25 cellular contexts compared by ENCODE assay signal in the genomic region with DNA sequence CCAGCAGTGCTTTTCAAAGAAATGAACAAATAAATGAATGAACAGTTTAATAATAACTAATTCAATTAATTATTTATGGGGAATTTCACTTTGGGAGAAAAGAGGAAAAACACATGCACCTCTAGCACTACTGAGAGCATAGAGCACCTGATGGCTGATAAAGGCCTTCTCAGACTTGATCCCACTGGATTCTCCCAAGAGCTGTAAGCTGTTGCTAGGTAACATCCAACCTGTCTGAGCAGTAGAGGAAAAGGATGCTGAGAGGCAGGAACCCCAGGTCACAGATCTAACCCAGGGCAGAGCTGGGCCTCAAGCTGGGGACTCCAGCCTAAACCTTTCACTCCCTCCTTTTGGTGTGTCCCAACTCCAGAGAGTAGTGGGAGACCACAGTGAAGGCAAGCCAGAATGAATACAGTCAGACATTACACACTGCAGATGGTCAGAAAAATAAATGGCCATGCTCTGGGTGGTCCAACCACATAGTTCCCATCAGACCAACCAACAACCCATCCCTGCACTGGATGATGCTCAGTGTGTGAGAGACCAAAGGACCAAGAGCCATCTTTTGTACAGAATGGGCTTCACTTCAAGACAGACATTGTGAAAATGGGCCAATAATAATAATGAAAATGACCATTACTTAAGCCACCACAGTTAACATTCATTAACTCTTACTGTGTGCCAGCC. TPM values are rescaled to one million over a fixed set of nuclear protein-coding genes. Genes with fewer than 3 reads are reported as not detected.
"Had no signal": no experiment of that assay in that cellular context is flagged by ENCODE, and none has a peak within 500 bp of the region (broad histone marks: within the 10 kb centered on the region; RNA-seq: fewer than 3 reads in every experiment).

No MANE protein-coding gene starts in this region.

- H3K36me3 ChIP-seq: colonic mucosa, esophagus squamous epithelium, gastrocnemius medialis, heart right ventricle, left lung had no signal

- H3K4me3 ChIP-seq: colonic mucosa, esophagus squamous epithelium, gastrocnemius medialis, heart right ventricle, left lung, lung had no signal

- H3K9me3 ChIP-seq: colonic mucosa, esophagus squamous epithelium, gastrocnemius medialis, heart right ventricle, left lung had no signal

- ATAC-seq: effector memory CD8-positive, alpha-beta T cell; esophagus mucosa; gastrocnemius medialis; heart right ventricle; left cardiac atrium; left lung; left ventricle myocardium superior; naive thymus-derived CD4-positive, alpha-beta T cell had no signal

- H3K27ac ChIP-seq: colonic mucosa, epithelial cell of prostate, esophagus squamous epithelium, gastrocnemius medialis, heart right ventricle, left lung had no signal

- H3K27me3 ChIP-seq: colonic mucosa had no signal

- H3K4me1 ChIP-seq: colonic mucosa had no signal

- DNase-seq: colonic mucosa; cortex of kidney; effector CD8-positive, alpha-beta T cell; effector memory CD8-positive, alpha-beta T cell; endodermal cell; erythroblast; esophagus squamous epithelium; foreskin fibroblast; foreskin melanocyte; gastrocnemius medialis; glutamatergic neuron; head of caudate nucleus; heart right ventricle; hippocampal formation; left cardiac atrium; left lung; left ventricle myocardium superior; mammary epithelial cell; mesendoderm; midbrain; naive thymus-derived CD4-positive, alpha-beta T cell had no signal

RNA-seq across cellular contexts. Expression of gene TRABD2B, which starts 15.4 kb away (rescaled TPM):
- total RNA-seq: mononuclear cell; naive thymus-derived CD4-positive, alpha-beta T cell had no signal
- polyA plus RNA-seq: naive thymus-derived CD4-positive, alpha-beta T cell had no signal
